ENCODE assay signal across 24 cellular contexts in genomic region chr4:185679523-185679922, GRCh38.
"Had no signal": no experiment of that assay in that cellular context is flagged by ENCODE, and none has a peak within 500 bp of the region (broad histone marks: within the 10 kb centered on the region; RNA-seq: fewer than 3 reads in every experiment).

No MANE protein-coding gene starts in this region.

- H3K27me3 ChIP-seq: neural progenitor cell, ovary, right lobe of liver, sigmoid colon, stomach, thyroid gland, transverse colon, upper lobe of right lung, uterus had no signal

- H2AFZ ChIP-seq: neural progenitor cell, parathyroid adenoma had no signal

- ATAC-seq: natural killer cell; psoas muscle; right cardiac atrium; stimulated activated effector memory CD8-positive, alpha-beta T cell treated with anti-CD3 and anti-CD28 coated beads, Interleukin-12 subunit alpha, Interleukin-12 subunit beta, amount 100 ng/mL, for 72 hours; stimulated activated naive B cell treated with anti-CD40 and anti-IgM and Interleukin-4, amounts not matched to agents 10 μg/mL and 1 μg/mL and 100 μg/mL, for 72 hours; upper lobe of right lung had no signal

- H3K9me3 ChIP-seq: ovary, psoas muscle, right lobe of liver, sigmoid colon, stomach, thoracic aorta, thyroid gland, transverse colon, upper lobe of right lung, uterus had no signal

- H3K4me2 ChIP-seq: neural progenitor cell had no signal

- H3K27ac ChIP-seq: neural progenitor cell, ovary, parathyroid adenoma, psoas muscle, right lobe of liver, sigmoid colon, stomach, thoracic aorta, thyroid gland, transverse colon, upper lobe of right lung, uterus had no signal

- H3K4me1 ChIP-seq: neural progenitor cell, parathyroid adenoma, psoas muscle, thyroid gland, transverse colon, upper lobe of right lung, uterus had no signal

- H3K36me3 ChIP-seq: neural progenitor cell, ovary, thoracic aorta, upper lobe of right lung, uterus had no signal

- DNase-seq: natural killer cell; occipital lobe; ovary; posterior cingulate gyrus; psoas muscle; right cardiac atrium; right lobe of liver; sigmoid colon; small intestine; stimulated activated CD4-positive, alpha-beta T cell treated with anti-CD3 and anti-CD28 coated beads, Interleukin-15, amount 100 ng/mL, for 24 hours; stimulated activated CD4-positive, alpha-beta T cell treated with anti-CD3 and anti-CD28 coated beads, Interleukin-2, amount 100 ng/mL, for 24 hours; stimulated activated CD4-positive, alpha-beta T cell treated with anti-CD3 and anti-CD28 coated beads, Interleukin-2, amount 100 ng/mL, for 48 hours; stimulated activated CD4-positive, alpha-beta T cell treated with anti-CD3 and anti-CD28 coated beads, Interleukin-4, amount 100 ng/mL, for 24 hours; stimulated activated naive B cell treated with anti-CD40 and anti-IgM and Interleukin-4, amounts not matched to agents 10 μg/mL and 1 μg/mL and 100 μg/mL, for 72 hours; stimulated activated naive CD4-positive, alpha-beta T cell treated with Interleukin-2 at 50 U/mL for 16 hours; stomach; thyroid gland; transverse colon; upper lobe of right lung; uterus had no signal

- H3K9ac ChIP-seq: neural progenitor cell, parathyroid adenoma had no signal

- H3K79me2 ChIP-seq: parathyroid adenoma had no signal

- FAIRE-seq: small intestine had no signal

- H3K4me3 ChIP-seq: neural progenitor cell, ovary, psoas muscle, right lobe of liver, sigmoid colon, stomach, thoracic aorta, thyroid gland, transverse colon, upper lobe of right lung, uterus had no signal
